In genomic region chr7:75762350-75762917, GRCh38 we compare ENCODE assay signal across 8 cellular contexts. TPM values are rescaled to one million over a fixed set of nuclear protein-coding genes. Genes with fewer than 3 reads are reported as not detected.
DNase-seq lines count a peak whose midpoint lies in the region; ATAC-seq and TF ChIP-seq lines count a peak whose summit lies in the region.

No MANE protein-coding gene starts in this region.

- WGBS in heart left ventricle, 4 donors = 0 to 8% (median 5%) methylated on average over 2 of the region's 2 CpGs

- H3K9me3 Mint-ChIP-seq in activated CD8-positive, alpha-beta T cell treated with anti-CD3 and anti-CD28 coated beads, Interleukin-2, amount 10 ng/mL, durations not matched to agents 7 days and 5 days (ENCODE audit: insufficient read depth) = no peaks in the 10 kb centered on the region

- H3K27me3 Mint-ChIP-seq in activated CD8-positive, alpha-beta T cell treated with anti-CD3 and anti-CD28 coated beads, Interleukin-2, amount 10 ng/mL, durations not matched to agents 7 days and 5 days (ENCODE audit: low read depth) = no peaks in the 10 kb centered on the region

- H3K4me1 ChIP-seq in heart left ventricle = peaks cover 0 to 4% (median 0%) of the 10 kb centered on the region in 12 donors

- POLR2A ChIA-PET in activated CD8-positive, alpha-beta T cell treated with anti-CD3 and anti-CD28 coated beads, Interleukin-2, amount 10 ng/mL, durations not matched to agents 7 days and 5 days (lab: Charles Lee) = no interaction called here

- no peak for TF ChIP-seq POLR2A in heart left ventricle (IDR thresholded peaks at IDR 0.05)

- no peak overlapping the region for H3K27ac ChIP-seq in heart left ventricle

- no peaks in the 10 kb centered on the region for H3K27me3 ChIP-seq in heart left ventricle

- TF ChIP-seq CTCF in heart left ventricle (IDR thresholded peaks at IDR 0.05) (peak; percentile 54 to 84 (median 77)), retinal pigment epithelial cell (conservative IDR thresholded peaks at IDR 0.05; ENCODE audit: low read depth, low read length) (peak; percentile 77)

- DNase-seq in CD1c-positive myeloid dendritic cell (ENCODE audit: extremely low spot score) (peak; percentile 63), GM19240 (ENCODE audit: insufficient read length, low spot score) (peak; percentile 70), NCI-H2171 treated with DMSO at 0.1 percent for 48 hours (lab: John Stamatoyannopoulos, UW) (peak; percentile 77), heart left ventricle (no peak), retinal pigment epithelial cell (ENCODE audit: low read depth) (peak; percentile 31), T1000 (lab: John Stamatoyannopoulos, UW) (no peak)
- DNase-seq in activated CD8-positive, alpha-beta T cell treated with anti-CD3 and anti-CD28 coated beads, Interleukin-2, amount 10 ng/mL, durations not matched to agents 7 days and 5 days = no peak

- intact Hi-C loops in heart left ventricle (cut with DNase I) = loop anchor here in 5 of 10 donors (1.0 to 10.0 kb wide), 5 partner anchors 228 to 262 kb away; no protein-coding TSS in a partner anchor

- peaks cover 3% of the 10 kb centered on the region for H3K4me1 Mint-ChIP-seq in activated CD8-positive, alpha-beta T cell treated with anti-CD3 and anti-CD28 coated beads, Interleukin-2, amount 10 ng/mL, durations not matched to agents 7 days and 5 days (ENCODE audit: low read depth)

- H3K4me3 ChIP-seq in heart left ventricle (no peak overlapping the region), retinal pigment epithelial cell (ENCODE audit: low read length) (no peak overlapping the region)

- CTCF ChIA-PET in activated CD8-positive, alpha-beta T cell treated with anti-CD3 and anti-CD28 coated beads, Interleukin-2, amount 10 ng/mL, durations not matched to agents 7 days and 5 days (lab: Charles Lee) = interaction anchor here (0.6 to 2.8 kb wide), 25 partner anchors 9 to 685 kb away, joined by 3 to 18 read pairs (median 4); partner anchors contain the start of gene HIP1

- no peaks in the 10 kb centered on the region for H3K36me3 Mint-ChIP-seq in activated CD8-positive, alpha-beta T cell treated with anti-CD3 and anti-CD28 coated beads, Interleukin-2, amount 10 ng/mL, durations not matched to agents 7 days and 5 days (ENCODE audit: low read depth)

- ATAC-seq in activated CD8-positive, alpha-beta T cell treated with anti-CD3 and anti-CD28 coated beads, Interleukin-2, amount 10 ng/mL, durations not matched to agents 7 days and 5 days = peak; percentile 86
- peak; percentile 55 to 91 (median 88) for ATAC-seq in heart left ventricle
- ATAC-seq in GM18519 (IDR thresholded peaks at IDR 0.05; ENCODE audit: low FRiP score, unreplicated experiment) = no peak

- H3K9me3 ChIP-seq in heart left ventricle = no peaks in the 10 kb centered on the region

- H3K36me3 ChIP-seq in heart left ventricle = no peaks in the 10 kb centered on the region

- H3K4me3 Mint-ChIP-seq in activated CD8-positive, alpha-beta T cell treated with anti-CD3 and anti-CD28 coated beads, Interleukin-2, amount 10 ng/mL, durations not matched to agents 7 days and 5 days = no peak overlapping the region

- no peak overlapping the region for H3K27ac Mint-ChIP-seq in activated CD8-positive, alpha-beta T cell treated with anti-CD3 and anti-CD28 coated beads, Interleukin-2, amount 10 ng/mL, durations not matched to agents 7 days and 5 days

RNA-seq across cellular contexts. Expression of gene CCL26, which starts 9.6 kb away (rescaled TPM):
- total RNA-seq in activated CD8-positive, alpha-beta T cell treated with anti-CD3 and anti-CD28 coated beads, Interleukin-2, amount 10 ng/mL, durations not matched to agents 7 days and 5 days = not detected
- total RNA-seq in heart left ventricle = under 1 TPM in 2 of 9 donors, not detected in 7; 0.75 to 0.77 TPM
- under 1 TPM; 0.53 to 0.94 TPM for polyA plus RNA-seq in heart left ventricle

RNA-seq across cellular contexts. Expression of gene HIP1, which starts 23.7 kb away (rescaled TPM):
- 1 to 10 TPM; 4.1 to 4.6 TPM for total RNA-seq in activated CD8-positive, alpha-beta T cell treated with anti-CD3 and anti-CD28 coated beads, Interleukin-2, amount 10 ng/mL, durations not matched to agents 7 days and 5 days
- 10 to 100 TPM; 13.4 to 36.4 (median 26.1) TPM for total RNA-seq in heart left ventricle
- 10 to 100 TPM in 1 of 2 donors, 1 to 10 TPM in 1; 5.9 to 10.2 TPM for polyA plus RNA-seq in heart left ventricle

RNA-seq across cellular contexts. Expression of gene CCL24, which starts 51.2 kb away (rescaled TPM):
- not detected for total RNA-seq in activated CD8-positive, alpha-beta T cell treated with anti-CD3 and anti-CD28 coated beads, Interleukin-2, amount 10 ng/mL, durations not matched to agents 7 days and 5 days
- under 1 TPM in 2 of 9 donors, not detected in 7; 0.60 to 0.77 TPM for total RNA-seq in heart left ventricle
- under 1 TPM in 1 of 2 donors, not detected in 1; 0.18 TPM for polyA plus RNA-seq in heart left ventricle

Comparison
In these comparisons a context has a peak if more than half of its experiments do, and no peak if none do; other contexts are left out.
1. DNase-seq: peak in CD1c-positive myeloid dendritic cell (single experiment), GM19240 (single experiment), NCI-H2171 treated with DMSO at 0.1 percent for 48 hours (single experiment) and retinal pigment epithelial cell (single experiment); none in activated CD8-positive, alpha-beta T cell treated with anti-CD3 and anti-CD28 coated beads, Interleukin-2, amount 10 ng/mL, durations not matched to agents 7 days and 5 days (single experiment), heart left ventricle (0 of 5) and T1000 (single experiment).